Comparison of ENCODE assay signal across 9 cellular contexts in genomic region chr5:6631441-6631840, GRCh38. TPM values are rescaled to one million over a fixed set of nuclear protein-coding genes. Genes with fewer than 3 reads are reported as not detected.
A peak's percentile ranks its signal among the peaks of the same experiment; 100 is the strongest.
DNase-seq lines count a peak whose midpoint lies in the region; ATAC-seq lines count a peak whose summit lies in the region.
"Had no signal": no experiment of that assay in that cellular context is flagged by ENCODE, and none has a peak within 500 bp of the region (broad histone marks: within the 10 kb centered on the region; RNA-seq: fewer than 3 reads in every experiment).

No MANE protein-coding gene starts in this region.

- peak overlapping the region; percentile 92 for H3K4me3 ChIP-seq in BLaER1
- peak overlapping the region; percentile 98 for H3K4me3 ChIP-seq in HUES64 (ENCODE audit: low read length)

- H3K4me2 ChIP-seq in BLaER1, result peak overlapping the region; percentile 96

- H3K4me1 ChIP-seq in BLaER1 (peaks cover 14% of the 10 kb centered on the region), HUES64 (ENCODE audit: insufficient read depth, low read length) (peaks cover 12% of the 10 kb centered on the region; the same call in 1 of the 2 replicates)

- peaks cover 82% of the 10 kb centered on the region for H4K20me1 ChIP-seq in BLaER1

- peaks cover 47% of the 10 kb centered on the region for H3K36me3 ChIP-seq in BLaER1
- H3K36me3 ChIP-seq in HUES64 (ENCODE audit: insufficient read depth, low read length), result peaks cover 55% of the 10 kb centered on the region

- ATAC-seq in activated naive CD8-positive, alpha-beta T cell treated with anti-CD3 and anti-CD28 coated beads, Interleukin-2, amount 50 U/mL, for 24 hours, result no peak
- ATAC-seq in memory B cell (ENCODE audit: low read depth), result no peak
- no peak for ATAC-seq in HG03521 (IDR thresholded peaks at IDR 0.05; ENCODE audit: unreplicated experiment)
- ATAC-seq in GM18861 (IDR thresholded peaks at IDR 0.05; ENCODE audit: unreplicated experiment), result no peak
- ATAC-seq in GM21528 (IDR thresholded peaks at IDR 0.05; ENCODE audit: low FRiP score, unreplicated experiment), result no peak
- ATAC-seq in HG03460 (IDR thresholded peaks at IDR 0.05; ENCODE audit: unreplicated experiment), result no peak

- H3K27ac ChIP-seq in BLaER1, result 0 out of 2 replicates have a peak overlapping the region, but pooled peaks have one; percentile 99
- no peak overlapping the region for H3K27ac ChIP-seq in HUES64 (ENCODE audit: low read depth, low read length)

- no peak for DNase-seq in activated naive CD8-positive, alpha-beta T cell treated with anti-CD3 and anti-CD28 coated beads, Interleukin-2, amount 50 U/mL, for 24 hours
- DNase-seq in memory B cell (ENCODE audit: low spot score in 2 of 2), result no peak
- DNase-seq: NCI-H69 had no signal

- no peaks in the 10 kb centered on the region for H3K27me3 Mint-ChIP-seq in activated naive CD8-positive, alpha-beta T cell treated with anti-CD3 and anti-CD28 coated beads, Interleukin-2, amount 50 U/mL, for 24 hours
- no peaks in the 10 kb centered on the region for H3K27me3 Mint-ChIP-seq in memory B cell

- H3K27ac Mint-ChIP-seq in activated naive CD8-positive, alpha-beta T cell treated with anti-CD3 and anti-CD28 coated beads, Interleukin-2, amount 50 U/mL, for 24 hours, result peak overlapping the region; percentile 98
- H3K27ac Mint-ChIP-seq in memory B cell, result peak overlapping the region; percentile 78

- H3K36me3 Mint-ChIP-seq in activated naive CD8-positive, alpha-beta T cell treated with anti-CD3 and anti-CD28 coated beads, Interleukin-2, amount 50 U/mL, for 24 hours (ENCODE audit: low read depth), result peaks cover 55% of the 10 kb centered on the region
- peaks cover 13% of the 10 kb centered on the region for H3K36me3 Mint-ChIP-seq in memory B cell

- H3K9me3 ChIP-seq in BLaER1, result no peaks in the 10 kb centered on the region
- H3K9me3 ChIP-seq in HUES64 (ENCODE audit: insufficient read depth, low read depth, low read length), result no peaks in the 10 kb centered on the region

- H3K27me3 ChIP-seq in BLaER1 (no peaks in the 10 kb centered on the region), HUES64 (ENCODE audit: insufficient read depth, low read length) (no peaks in the 10 kb centered on the region)

- WGBS in HUES64, result over 99% methylated on average over 4 of the region's 4 CpGs

- peak overlapping the region; percentile 99 for H3K4me3 Mint-ChIP-seq in activated naive CD8-positive, alpha-beta T cell treated with anti-CD3 and anti-CD28 coated beads, Interleukin-2, amount 50 U/mL, for 24 hours
- H3K4me3 Mint-ChIP-seq in memory B cell, result peak overlapping the region; percentile 65

- peaks cover 53% of the 10 kb centered on the region for H3K4me1 Mint-ChIP-seq in activated naive CD8-positive, alpha-beta T cell treated with anti-CD3 and anti-CD28 coated beads, Interleukin-2, amount 50 U/mL, for 24 hours
- H3K4me1 Mint-ChIP-seq in memory B cell, result peaks cover 34% of the 10 kb centered on the region

- H3K9ac ChIP-seq in BLaER1 (peak overlapping the region; percentile 97; the same call in 1 of the 2 replicates), HUES64 (ENCODE audit: low read depth, low read length) (peak overlapping the region; percentile 95; the same call in 1 of the 2 replicates)

- no peaks in the 10 kb centered on the region for H3K9me3 Mint-ChIP-seq in activated naive CD8-positive, alpha-beta T cell treated with anti-CD3 and anti-CD28 coated beads, Interleukin-2, amount 50 U/mL, for 24 hours
- H3K9me3 Mint-ChIP-seq in memory B cell, result no peaks in the 10 kb centered on the region

RNA-seq across cellular contexts. Expression of gene NSUN2, which starts 1.4 kb away (rescaled TPM):
- 69.3 TPM for polyA plus RNA-seq in HUES64 (2013, experiment 1 of 2)
- polyA plus RNA-seq in HUES64 (2013, experiment 2 of 2), result 57.9 TPM

RNA-seq across cellular contexts. Expression of gene SRD5A1, which starts 1.8 kb away (rescaled TPM):
- polyA plus RNA-seq in HUES64 (2013, experiment 1 of 2), result 17.1 TPM
- polyA plus RNA-seq in HUES64 (2013, experiment 2 of 2), result 18.0 TPM
